Comparison of ENCODE assay signal across 9 cellular contexts in the genomic region with DNA sequence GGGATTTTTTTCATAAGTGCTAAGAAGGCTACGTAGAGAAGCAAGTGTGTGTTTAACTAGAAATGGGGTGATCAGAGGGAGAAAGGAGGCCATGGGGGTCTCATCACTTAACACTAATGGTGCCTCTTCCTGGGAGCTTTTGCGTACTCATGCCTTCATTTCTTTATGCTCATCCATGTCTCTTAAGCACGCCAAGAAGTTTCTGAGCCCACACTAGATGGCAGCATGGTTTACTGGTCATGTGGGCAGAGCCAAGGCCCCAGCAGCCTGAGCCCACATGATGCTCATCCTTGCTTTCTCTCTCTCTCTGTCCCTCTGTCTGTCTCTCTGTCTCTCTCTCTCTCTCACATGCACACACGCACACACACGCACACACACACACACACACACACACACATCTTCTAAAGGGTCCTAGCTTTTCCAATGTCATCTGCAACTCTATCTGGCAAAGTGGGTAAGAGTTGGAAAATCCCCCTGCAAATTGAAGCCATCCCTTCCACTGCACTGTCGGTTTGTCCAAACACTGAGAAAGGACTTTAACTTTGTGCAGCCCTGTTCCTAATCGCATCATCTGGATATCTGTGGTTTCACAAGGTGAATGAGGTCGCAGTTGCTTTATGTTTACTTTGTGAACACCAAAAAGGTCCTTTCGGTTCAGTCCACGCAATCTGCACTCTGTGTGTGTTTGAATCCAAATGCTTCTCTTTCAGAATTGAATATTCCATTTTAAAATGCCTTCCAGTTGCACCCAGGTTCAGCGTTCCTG.
DNase-seq lines count a peak whose midpoint lies in the region; ATAC-seq and TF ChIP-seq lines count a peak whose summit lies in the region.
"Had no signal": no experiment of that assay in that cellular context is flagged by ENCODE, and none has a peak within 500 bp of the region (broad histone marks: within the 10 kb centered on the region; RNA-seq: fewer than 3 reads in every experiment).

No MANE protein-coding gene starts in this region.

- H3K4me3 Mint-ChIP-seq in mesothelial cell of epicardium (no peak overlapping the region), progenitor cell of endocrine pancreas (ENCODE audit: low read depth) (no peak overlapping the region)
- H3K4me3 Mint-ChIP-seq: stimulated activated naive CD8-positive, alpha-beta T cell treated with anti-CD3 and anti-CD28 coated beads, Interleukin-15, Interleukin-2, amounts not matched to agents 100 ng/mL and 50 ng/mL, for 24 hours had no signal

- H3K36me3 Mint-ChIP-seq in mesothelial cell of epicardium (no peaks in the 10 kb centered on the region), progenitor cell of endocrine pancreas (ENCODE audit: insufficient read depth) (no peaks in the 10 kb centered on the region)

- no peak overlapping the region for H3K27ac ChIP-seq in RWPE2 (ENCODE audit: poor library complexity, severe bottlenecking)
- H3K27ac ChIP-seq in foreskin keratinocyte, result no peak overlapping the region

- H3K4me1 ChIP-seq in RWPE2 (ENCODE audit: insufficient read depth, poor library complexity, severe bottlenecking) (peaks cover 19% of the 10 kb centered on the region), foreskin keratinocyte (peaks cover 4% of the 10 kb centered on the region)

- TF ChIP-seq CTCF in RWPE2 (IDR thresholded peaks at IDR 0.05; ENCODE audit: poor library complexity, severe bottlenecking), result peak; percentile 75
- TF ChIP-seq CTCF in foreskin keratinocyte (conservative IDR thresholded peaks at IDR 0.05), result peak; percentile 64
- no peak for TF ChIP-seq CTCF in mesothelial cell of epicardium (IDR thresholded peaks at IDR 0.05; ENCODE audit: unreplicated experiment)
- TF ChIP-seq CTCF in progenitor cell of endocrine pancreas (IDR thresholded peaks at IDR 0.05; ENCODE audit: unreplicated experiment), result no peak

- H3K27me3 Mint-ChIP-seq in mesothelial cell of epicardium (ENCODE audit: low read depth) (no peaks in the 10 kb centered on the region), progenitor cell of endocrine pancreas (peaks cover 2% of the 10 kb centered on the region)
- H3K27me3 Mint-ChIP-seq: stimulated activated naive CD8-positive, alpha-beta T cell treated with anti-CD3 and anti-CD28 coated beads, Interleukin-15, Interleukin-2, amounts not matched to agents 100 ng/mL and 50 ng/mL, for 24 hours had no signal

- H3K27me3 ChIP-seq in RWPE2 (ENCODE audit: insufficient read depth, poor library complexity, severe bottlenecking) (no peaks in the 10 kb centered on the region), foreskin keratinocyte (peaks cover 2% of the 10 kb centered on the region)

- H3K4me3 ChIP-seq in RWPE2 (ENCODE audit: severe bottlenecking), result no peak overlapping the region

- no peaks in the 10 kb centered on the region for H3K9me3 ChIP-seq in RWPE2 (ENCODE audit: severe bottlenecking)

- DNase-seq in NCI-H2081 (lab: John Stamatoyannopoulos, UW) (peak; percentile 8 to 25), NCI-H2081 treated with DMSO at 0.1 percent for 48 hours (lab: John Stamatoyannopoulos, UW) (no peak), RWPE2 (ENCODE audit: low spot score) (no peak), foreskin keratinocyte (peak; percentile 22 to 46), putamen (ENCODE audit: low spot score) (peak; percentile 55), mesothelial cell of epicardium (ENCODE audit: low spot score in 2 of 2, unreplicated experiment in 2 of 2) (no peak), progenitor cell of endocrine pancreas (ENCODE audit: low spot score, unreplicated experiment) (no peak)

- H3K4me1 Mint-ChIP-seq in mesothelial cell of epicardium, result peaks cover 22% of the 10 kb centered on the region
- peaks cover 12% of the 10 kb centered on the region for H3K4me1 Mint-ChIP-seq in progenitor cell of endocrine pancreas (ENCODE audit: low read depth)

- H3K9me3 Mint-ChIP-seq in mesothelial cell of epicardium (no peaks in the 10 kb centered on the region), progenitor cell of endocrine pancreas (ENCODE audit: low read depth) (no peaks in the 10 kb centered on the region)

- ATAC-seq in HG03342 (IDR thresholded peaks at IDR 0.05; ENCODE audit: unreplicated experiment) (peak; percentile 51), RWPE2 (ENCODE audit: low read depth) (peak; percentile 80), foreskin keratinocyte (peak; percentile 58)

- H3K27ac Mint-ChIP-seq in mesothelial cell of epicardium (no peak overlapping the region), progenitor cell of endocrine pancreas (no peak overlapping the region)
- H3K27ac Mint-ChIP-seq: stimulated activated naive CD8-positive, alpha-beta T cell treated with anti-CD3 and anti-CD28 coated beads, Interleukin-15, Interleukin-2, amounts not matched to agents 100 ng/mL and 50 ng/mL, for 24 hours had no signal

- no peaks in the 10 kb centered on the region for H3K36me3 ChIP-seq in RWPE2 (ENCODE audit: low read depth)

Comparison
In these comparisons a context has a peak if more than half of its experiments do, and no peak if none do; other contexts are left out.
1. DNase-seq: peak in NCI-H2081 (2 of 2), foreskin keratinocyte (2 of 2) and putamen (single experiment); none in NCI-H2081 treated with DMSO at 0.1 percent for 48 hours (single experiment), RWPE2 (single experiment), mesothelial cell of epicardium (0 of 2) and progenitor cell of endocrine pancreas (single experiment).
2. CTCF ChIP-seq: peak in RWPE2 (single experiment) and foreskin keratinocyte (single experiment); none in mesothelial cell of epicardium (single experiment) and progenitor cell of endocrine pancreas (single experiment).
3. Peak in every context shown above with its lines, with median percentiles within 50 percentile points of each other: ATAC-seq.